Comparison of ENCODE assay signal across 1 cellular context in the genomic region with DNA sequence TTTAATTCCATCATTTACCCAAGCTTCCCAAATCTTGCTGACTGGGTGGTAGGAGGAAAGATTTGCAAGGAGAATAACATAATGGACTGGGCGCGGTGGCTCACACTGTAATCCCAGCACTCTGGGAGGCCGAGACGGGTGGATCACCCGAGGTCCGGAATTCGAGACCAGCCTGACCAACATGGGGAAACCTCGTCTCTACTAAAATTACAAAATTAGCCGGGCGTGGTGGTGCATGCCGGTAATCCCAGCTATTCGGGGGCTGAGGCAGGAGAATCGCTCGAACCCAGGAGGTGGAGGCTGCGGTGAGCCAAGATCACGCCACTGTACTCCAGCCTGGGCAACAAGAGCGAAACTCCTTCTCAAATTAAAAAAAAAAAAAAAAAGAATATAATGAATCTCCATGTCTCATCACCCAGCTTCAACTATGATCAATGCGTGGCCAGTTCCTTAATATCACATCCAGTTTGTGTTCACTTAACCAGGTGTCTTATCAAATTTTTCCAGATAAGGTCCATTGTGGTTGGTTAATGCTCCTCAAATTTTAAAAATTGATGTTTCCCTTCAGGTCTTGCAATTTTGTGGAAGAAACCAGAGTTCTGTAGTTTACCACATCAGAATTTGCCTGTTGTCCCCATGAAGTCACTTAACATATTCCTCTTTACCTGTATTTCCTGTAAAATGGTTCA.
TF ChIP-seq lines count a peak whose summit lies in the region.

No MANE protein-coding gene starts in this region.

TF ChIP-seq in HepG2, 621 proteins besides CTCF, POLR2A, EP300 and RAD21:
- TF ChIP-seq RNF2 (conservative IDR thresholded peaks at IDR 0.05; ENCODE audit: low read depth) (no peak), AKAP8 (CRISPR knock-in tag; IDR thresholded peaks at IDR 0.05) (no peak), ZBTB20 (CRISPR knock-in tag; IDR thresholded peaks at IDR 0.05; ENCODE audit: borderline replicate concordance, low read depth) (no peak), PPARG (CRISPR knock-in tag; conservative IDR thresholded peaks at IDR 0.05) (no peak), BRCA1 (CRISPR knock-in tag; IDR thresholded peaks at IDR 0.05) (no peak), MTF2 (CRISPR knock-in tag; IDR thresholded peaks at IDR 0.05; ENCODE audit: borderline replicate concordance) (no peak), MYC (CRISPR knock-in tag; IDR thresholded peaks at IDR 0.05; ENCODE audit: borderline replicate concordance) (no peak), ZSCAN21 (CRISPR knock-in tag; IDR thresholded peaks at IDR 0.05; ENCODE audit: borderline replicate concordance) (no peak), SMYD3 (CRISPR knock-in tag; IDR thresholded peaks at IDR 0.05) (no peak), ARNT (IDR thresholded peaks at IDR 0.05) (no peak), SP5 (CRISPR knock-in tag; IDR thresholded peaks at IDR 0.05; ENCODE audit: borderline replicate concordance, low read depth) (no peak), ZKSCAN5 (CRISPR knock-in tag; IDR thresholded peaks at IDR 0.05) (no peak), SATB2 (CRISPR knock-in tag; IDR thresholded peaks at IDR 0.05) (no peak), ZNF776 (CRISPR knock-in tag; IDR thresholded peaks at IDR 0.05) (no peak), HNRNPH1 (optimal IDR thresholded peaks at IDR 0.05; ENCODE audit: low read depth, low read length) (no peak)
- TF ChIP-seq, protein P1, sequence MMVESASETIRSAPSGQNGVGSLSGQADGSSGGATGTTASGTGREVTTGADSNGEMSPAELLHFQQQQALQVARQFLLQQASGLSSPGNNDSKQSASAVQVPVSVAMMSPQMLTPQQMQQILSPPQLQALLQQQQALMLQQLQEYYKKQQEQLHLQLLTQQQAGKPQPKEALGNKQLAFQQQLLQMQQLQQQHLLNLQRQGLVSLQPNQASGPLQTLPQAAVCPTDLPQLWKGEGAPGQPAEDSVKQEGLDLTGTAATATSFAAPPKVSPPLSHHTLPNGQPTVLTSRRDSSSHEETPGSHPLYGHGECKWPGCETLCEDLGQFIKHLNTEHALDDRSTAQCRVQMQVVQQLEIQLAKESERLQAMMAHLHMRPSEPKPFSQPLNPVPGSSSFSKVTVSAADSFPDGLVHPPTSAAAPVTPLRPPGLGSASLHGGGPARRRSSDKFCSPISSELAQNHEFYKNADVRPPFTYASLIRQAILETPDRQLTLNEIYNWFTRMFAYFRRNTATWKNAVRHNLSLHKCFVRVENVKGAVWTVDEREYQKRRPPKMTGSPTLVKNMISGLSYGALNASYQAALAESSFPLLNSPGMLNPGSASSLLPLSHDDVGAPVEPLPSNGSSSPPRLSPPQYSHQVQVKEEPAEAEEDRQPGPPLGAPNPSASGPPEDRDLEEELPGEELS (CRISPR knock-in tag; IDR thresholded peaks at IDR 0.05) = no peak
- TF ChIP-seq, protein P2, sequence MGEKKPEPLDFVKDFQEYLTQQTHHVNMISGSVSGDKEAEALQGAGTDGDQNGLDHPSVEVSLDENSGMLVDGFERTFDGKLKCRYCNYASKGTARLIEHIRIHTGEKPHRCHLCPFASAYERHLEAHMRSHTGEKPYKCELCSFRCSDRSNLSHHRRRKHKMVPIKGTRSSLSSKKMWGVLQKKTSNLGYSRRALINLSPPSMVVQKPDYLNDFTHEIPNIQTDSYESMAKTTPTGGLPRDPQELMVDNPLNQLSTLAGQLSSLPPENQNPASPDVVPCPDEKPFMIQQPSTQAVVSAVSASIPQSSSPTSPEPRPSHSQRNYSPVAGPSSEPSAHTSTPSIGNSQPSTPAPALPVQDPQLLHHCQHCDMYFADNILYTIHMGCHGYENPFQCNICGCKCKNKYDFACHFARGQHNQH (CRISPR knock-in tag; IDR thresholded peaks at IDR 0.05) = no peak
